In the genomic region with DNA sequence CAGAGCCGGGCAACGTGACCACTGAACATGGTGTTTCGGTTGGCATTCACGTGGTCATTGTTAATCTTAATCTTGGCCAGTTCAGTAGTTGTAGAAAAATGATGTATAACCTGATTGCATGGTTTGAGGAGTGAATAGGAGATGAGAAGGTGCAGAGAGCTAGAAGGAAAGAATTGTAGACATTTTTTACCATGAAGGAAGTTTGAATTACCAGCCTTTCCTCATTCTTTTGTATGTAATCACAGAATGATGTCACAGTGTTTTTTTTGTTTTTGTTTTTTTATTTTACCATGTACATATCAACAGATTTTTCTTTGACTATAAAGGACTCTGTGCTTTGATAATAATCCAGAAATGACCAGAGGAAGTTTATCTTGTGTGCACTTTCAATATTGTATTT, we compare ENCODE assay signal across 28 cellular contexts.
A peak's percentile ranks its signal among the peaks of the same experiment; 100 is the strongest.
DNase-seq lines count a peak whose midpoint lies in the region; FAIRE-seq and TF ChIP-seq lines count a peak whose summit lies in the region.
"Had no signal": no experiment of that assay in that cellular context is flagged by ENCODE, and none has a peak within 500 bp of the region (broad histone marks: within the 10 kb centered on the region; RNA-seq: fewer than 3 reads in every experiment).

No MANE protein-coding gene starts in this region.

- H3K9me3 Mint-ChIP-seq in astrocyte (ENCODE audit: unreplicated experiment) (peaks cover 4% of the 10 kb centered on the region), type B pancreatic cell (no peaks in the 10 kb centered on the region)
- H3K9me3 Mint-ChIP-seq: activated T-cell treated with anti-CD3 and anti-CD28 coated beads, Interleukin-2, amount 50 U/mL, for 4 hours; CD4-positive, alpha-beta memory T cell; IgD-negative memory B cell; stimulated activated naive B cell treated with anti-CD40 and anti-IgM and Interleukin-4, amounts not matched to agents 10 μg/mL and 1 μg/mL and 100 μg/mL, for 72 hours had no signal

- H3K27me3 ChIP-seq in astrocyte (ENCODE audit: insufficient read depth, low read length) (no peaks in the 10 kb centered on the region), vagina (no peaks in the 10 kb centered on the region)
- H3K27me3 ChIP-seq: esophagus squamous epithelium, neutrophil had no signal

- no peaks in the 10 kb centered on the region for H3K36me3 ChIP-seq in astrocyte (ENCODE audit: insufficient read depth, low read length)
- no peaks in the 10 kb centered on the region for H3K36me3 ChIP-seq in vagina
- H3K36me3 ChIP-seq: esophagus squamous epithelium, neutrophil had no signal

- no peak for TF ChIP-seq POLR2A in vagina (IDR thresholded peaks at IDR 0.05)

- no peaks in the 10 kb centered on the region for H4K20me1 ChIP-seq in astrocyte (ENCODE audit: insufficient read depth, low read length)

- no peak overlapping the region for H3K4me3 Mint-ChIP-seq in astrocyte (ENCODE audit: unreplicated experiment)
- H3K4me3 Mint-ChIP-seq in type B pancreatic cell, result peak overlapping the region; percentile 2
- H3K4me3 Mint-ChIP-seq: activated T-cell treated with anti-CD3 and anti-CD28 coated beads, Interleukin-2, amount 50 U/mL, for 4 hours; CD4-positive, alpha-beta memory T cell; IgD-negative memory B cell; stimulated activated naive B cell treated with anti-CD40 and anti-IgM and Interleukin-4, amounts not matched to agents 10 μg/mL and 1 μg/mL and 100 μg/mL, for 72 hours had no signal

- H3K4me2 ChIP-seq in astrocyte (ENCODE audit: low read length), result no peak overlapping the region

- H3K4me1 Mint-ChIP-seq in astrocyte (ENCODE audit: low read depth, unreplicated experiment) (peaks cover 38% of the 10 kb centered on the region), type B pancreatic cell (ENCODE audit: unreplicated experiment) (peaks cover 31% of the 10 kb centered on the region)
- H3K4me1 Mint-ChIP-seq: CD4-positive, alpha-beta memory T cell had no signal

- no peak overlapping the region for H3K9ac ChIP-seq in astrocyte (ENCODE audit: low read length)

- H3K27ac ChIP-seq in astrocyte (ENCODE audit: low read depth, low read length) (peak overlapping the region; percentile 29), vagina (no peak overlapping the region)
- H3K27ac ChIP-seq: neutrophil, psoas muscle had no signal

- no peak for FAIRE-seq in astrocyte (lab: Jason Lieb, UNC)
- FAIRE-seq: H1, kidney, TTC549 had no signal

- TF ChIP-seq CTCF in astrocyte (IDR thresholded peaks at IDR 0.05; ENCODE audit: insufficient read depth, low read depth, low read length) (no peak), type B pancreatic cell (conservative IDR thresholded peaks at IDR 0.05) (no peak), vagina (IDR thresholded peaks at IDR 0.05) (no peak)

- peak; percentile 23 for DNase-seq in HPDE6-E6E7 (ENCODE audit: extremely low spot score)
- no peak for DNase-seq in astrocyte (ENCODE audit: low read depth)
- DNase-seq in iris pigment epithelial cell (ENCODE audit: low read depth), result peak; percentile 39
- DNase-seq in type B pancreatic cell (ENCODE audit: extremely low spot score, unreplicated experiment), result no peak
- no peak for DNase-seq in DMS79 (lab: John Stamatoyannopoulos, UW)
- no peak for DNase-seq in vagina (ENCODE audit: extremely low spot score in 2 of 2)
- no peak for DNase-seq in NOMO-1 (lab: John Stamatoyannopoulos, UW; ENCODE audit: unreplicated experiment in 2 of 2)
- DNase-seq: activated naive CD4-positive, alpha-beta T cell treated with Interleukin-2 at 50 U/mL for 16 hours; activated T-cell treated with anti-CD3 and anti-CD28 coated beads, Interleukin-2, amount 50 U/mL, for 4 hours; amniotic stem cell; CD4-positive, alpha-beta memory T cell; central memory CD4-positive, alpha-beta T cell; effector CD4-positive, alpha-beta T cell; esophagus squamous epithelium; kidney; MM.1S; NCI-H1417 treated with DMSO at 0.1 percent for 48 hours; NCI-H2171; NCI-H69; psoas muscle; Right ventricle myocardium superior; stimulated activated CD4-positive, alpha-beta T cell treated with anti-CD3 and anti-CD28 coated beads, Interleukin-1b, Interleukin-23, amount 100 ng/mL, for 48 hours; stimulated activated naive B cell treated with anti-CD40 and anti-IgM and Interleukin-4, amounts not matched to agents 10 μg/mL and 1 μg/mL and 100 μg/mL, for 72 hours had no signal

- H3K36me3 Mint-ChIP-seq in astrocyte (ENCODE audit: low read depth, unreplicated experiment), result peaks cover 5% of the 10 kb centered on the region
- H3K36me3 Mint-ChIP-seq in type B pancreatic cell, result peaks cover 8% of the 10 kb centered on the region
- H3K36me3 Mint-ChIP-seq: CD4-positive, alpha-beta memory T cell; IgD-negative memory B cell; stimulated activated naive B cell treated with anti-CD40 and anti-IgM and Interleukin-4, amounts not matched to agents 10 μg/mL and 1 μg/mL and 100 μg/mL, for 72 hours had no signal

- no peaks in the 10 kb centered on the region for H3K27me3 Mint-ChIP-seq in astrocyte (ENCODE audit: low read depth, unreplicated experiment)
- H3K27me3 Mint-ChIP-seq in type B pancreatic cell, result no peaks in the 10 kb centered on the region
- H3K27me3 Mint-ChIP-seq: CD4-positive, alpha-beta memory T cell had no signal

- H3K9me3 ChIP-seq in astrocyte (ENCODE audit: insufficient read depth, low read depth, low read length) (no peaks in the 10 kb centered on the region), vagina (no peaks in the 10 kb centered on the region)
- H3K9me3 ChIP-seq: esophagus squamous epithelium, neutrophil, psoas muscle had no signal

- H3K4me1 ChIP-seq in astrocyte (ENCODE audit: insufficient read depth, low read length) (peaks cover 25% of the 10 kb centered on the region), vagina (peaks cover 30% of the 10 kb centered on the region)

- H3K4me3 ChIP-seq in astrocyte (ENCODE audit: insufficient read depth, low read depth, low read length) (no peak overlapping the region), vagina (no peak overlapping the region)
- H3K4me3 ChIP-seq: esophagus squamous epithelium, lung, psoas muscle had no signal

- H3K27ac Mint-ChIP-seq in astrocyte (ENCODE audit: unreplicated experiment) (peak overlapping the region; percentile 84), type B pancreatic cell (peak overlapping the region; percentile 88)
- H3K27ac Mint-ChIP-seq: CD4-positive, alpha-beta memory T cell; IgD-negative memory B cell; stimulated activated naive B cell treated with anti-CD40 and anti-IgM and Interleukin-4, amounts not matched to agents 10 μg/mL and 1 μg/mL and 100 μg/mL, for 72 hours had no signal

- H2AFZ ChIP-seq in astrocyte (ENCODE audit: low read depth, low read length), result no peak overlapping the region

- intact Hi-C loops in vagina (cut with DNase I), result no loop called here

- no peaks in the 10 kb centered on the region for H3K79me2 ChIP-seq in astrocyte (ENCODE audit: insufficient read depth, low read length)

Comparison
In these comparisons a context has a peak if more than half of its experiments do, and no peak if none do; other contexts are left out.
1. DNase-seq: peak in HPDE6-E6E7 (single experiment) and iris pigment epithelial cell (single experiment); none in astrocyte (single experiment), type B pancreatic cell (single experiment), DMS79 (single experiment), vagina (0 of 2) and NOMO-1 (0 of 2).